In genomic region chr4:78775278-78776030, GRCh38 we compare ENCODE assay signal across 8 cellular contexts. TPM values are rescaled to one million over a fixed set of nuclear protein-coding genes. Genes with fewer than 3 reads are reported as not detected.
A peak's percentile ranks its signal among the peaks of the same experiment; 100 is the strongest.
DNase-seq lines count a peak whose midpoint lies in the region; ATAC-seq and TF ChIP-seq lines count a peak whose summit lies in the region.

No MANE protein-coding gene starts in this region.

- H3K36me3 ChIP-seq in SJCRH30 (no peaks in the 10 kb centered on the region), gastroesophageal sphincter (no peaks in the 10 kb centered on the region), neutrophil (peaks cover 5% of the 10 kb centered on the region)

- H3K4me1 Mint-ChIP-seq in activated naive CD4-positive, alpha-beta T cell treated with anti-CD3 and anti-CD28 coated beads for 36 hours (ENCODE audit: low read depth): peaks cover 17% of the 10 kb centered on the region

- H3K9me3 Mint-ChIP-seq in activated naive CD4-positive, alpha-beta T cell treated with anti-CD3 and anti-CD28 coated beads for 36 hours: no peaks in the 10 kb centered on the region

- no peak for TF ChIP-seq EP300 in gastroesophageal sphincter (IDR thresholded peaks at IDR 0.05)

- ATAC-seq in GM21717 (IDR thresholded peaks at IDR 0.05; ENCODE audit: unreplicated experiment): peak; percentile 46
- peak; percentile 91 for ATAC-seq in gastroesophageal sphincter

- intact Hi-C loops in activated naive CD4-positive, alpha-beta T cell treated with anti-CD3 and anti-CD28 coated beads for 36 hours (cut with micrococcal nuclease): loop anchor here (1.0 to 10.0 kb wide), 10 partner anchors 89 to 1701 kb away; partner anchors contain the start of genes ANTXR2, CCNI and MRPL1

- DNase-seq in Daoy (ENCODE audit: low read depth) (peak; percentile 80), SJCRH30 (peak; percentile 92 to 93), substantia nigra (lab: John Stamatoyannopoulos, UW) (peak in 45 of 49 donors; percentile 48 to 95 (median 87))
- DNase-seq in Jurkat, Clone E6-1 (ENCODE audit: low read depth, low spot score): peak; percentile 85
- DNase-seq in activated naive CD4-positive, alpha-beta T cell treated with anti-CD3 and anti-CD28 coated beads for 36 hours: peak; percentile 84

- peak overlapping the region; percentile 94 for H3K4me3 ChIP-seq in Jurkat, Clone E6-1 (ENCODE audit: low read length)
- peak overlapping the region; percentile 96 for H3K4me3 ChIP-seq in SJCRH30
- H3K4me3 ChIP-seq in gastroesophageal sphincter: peak overlapping the region; percentile 62 to 89
- peak overlapping the region; percentile 74 to 82 for H3K4me3 ChIP-seq in neutrophil (ENCODE audit: low read depth in 1 of 2, low read length in 1 of 2)

- H3K4me3 Mint-ChIP-seq in activated naive CD4-positive, alpha-beta T cell treated with anti-CD3 and anti-CD28 coated beads for 36 hours: peak overlapping the region; percentile 90

- CTCF ChIA-PET in activated naive CD4-positive, alpha-beta T cell treated with anti-CD3 and anti-CD28 coated beads for 36 hours (lab: Charles Lee): no interaction called here

- no peaks in the 10 kb centered on the region for H3K27me3 Mint-ChIP-seq in activated naive CD4-positive, alpha-beta T cell treated with anti-CD3 and anti-CD28 coated beads for 36 hours (ENCODE audit: low read depth)

- TF ChIP-seq CTCF in gastroesophageal sphincter (IDR thresholded peaks at IDR 0.05) (no peak), neutrophil (IDR thresholded peaks at IDR 0.05) (no peak)

- H3K27ac Mint-ChIP-seq in activated naive CD4-positive, alpha-beta T cell treated with anti-CD3 and anti-CD28 coated beads for 36 hours: peak overlapping the region; percentile 95

- 0% methylated on average over 9 to 16 of the region's 51 CpGs for WGBS in gastroesophageal sphincter (ENCODE audit: low coverage in 1 of 2), 2 donors

- H3K27me3 ChIP-seq in SJCRH30 (no peaks in the 10 kb centered on the region), gastroesophageal sphincter (no peaks in the 10 kb centered on the region), neutrophil (no peaks in the 10 kb centered on the region)

- H3K4me1 ChIP-seq in SJCRH30 (peaks cover 25% of the 10 kb centered on the region), gastroesophageal sphincter (peaks cover 0 to 46% (median 0%) of the 10 kb centered on the region in 3 donors), neutrophil (ENCODE audit: control insufficient read depth in 1 of 2, insufficient read depth in 1 of 2, low read depth in 1 of 2, low read length in 1 of 2) (peaks cover 33 to 34% of the 10 kb centered on the region in 2 experiments)

- no peaks in the 10 kb centered on the region for H3K9me3 ChIP-seq in SJCRH30 (replicated peaks)
- no peaks in the 10 kb centered on the region for H3K9me3 ChIP-seq in gastroesophageal sphincter
- H3K9me3 ChIP-seq in neutrophil: no peaks in the 10 kb centered on the region

- no peaks in the 10 kb centered on the region for H3K36me3 Mint-ChIP-seq in activated naive CD4-positive, alpha-beta T cell treated with anti-CD3 and anti-CD28 coated beads for 36 hours (ENCODE audit: low read depth)

- no peak for TF ChIP-seq POLR2A in gastroesophageal sphincter (IDR thresholded peaks at IDR 0.05)

- H3K27ac ChIP-seq in SJCRH30 (peak overlapping the region; percentile 98), gastroesophageal sphincter (peak overlapping the region; percentile 91 to 100 (median 99)), neutrophil (peak overlapping the region; percentile 90), substantia nigra (ENCODE audit: low read depth, low read length, poor library complexity, severe bottlenecking) (peak overlapping the region; percentile 96)

RNA-seq across cellular contexts. Expression of gene BMP2K, which starts 0.7 kb away (rescaled TPM):
- total RNA-seq in Daoy (2014; rRNA removed; shearing (Covaris generic)): 9.4 and 17.5 TPM in 2 replicates
- polyA plus RNA-seq in Jurkat, Clone E6-1 (2012; ENCODE audit: insufficient read depth, insufficient read length): 49.5 TPM
- total RNA-seq in SJCRH30 (2014; rRNA removed; shearing (Covaris generic)): 42.6 and 56.1 TPM in 2 replicates
- 10 to 100 TPM; 12.7 to 14.5 TPM for total RNA-seq in activated naive CD4-positive, alpha-beta T cell treated with anti-CD3 and anti-CD28 coated beads for 36 hours
- total RNA-seq in gastroesophageal sphincter: 10 to 100 TPM; 44.6 to 70.5 (median 48.7) TPM

Comparison
In these comparisons a context has a peak if more than half of its experiments do, and no peak if none do; other contexts are left out.
1. Peak in every context shown above with its lines: DNase-seq, ATAC-seq, H3K4me3 ChIP-seq and H3K27ac ChIP-seq.